16 cellular contexts compared by ENCODE assay signal in genomic region chr15:27341780-27342343, GRCh38.
DNase-seq lines count a peak whose midpoint lies in the region; ATAC-seq, FAIRE-seq and TF ChIP-seq lines count a peak whose summit lies in the region.
"Had no signal": no experiment of that assay in that cellular context is flagged by ENCODE, and none has a peak within 500 bp of the region (broad histone marks: within the 10 kb centered on the region; RNA-seq: fewer than 3 reads in every experiment).

No MANE protein-coding gene starts in this region.

- H2BK20ac ChIP-seq in H1 (ENCODE audit: low read length) = 0 out of 2 replicates have a peak overlapping the region, but pooled peaks have one; percentile 53

- H2AFZ ChIP-seq in GM23338 = 0 out of 2 replicates have a peak overlapping the region, but pooled peaks have one; percentile 47
- peak overlapping the region; percentile 48 for H2AFZ ChIP-seq in H1 (ENCODE audit: low read length)
- H2AFZ ChIP-seq in HepG2 (ENCODE audit: low read length) = no peak overlapping the region

- in situ Hi-C loops in HepG2 (cut with HindIII; ENCODE audit: extremely low pct_ligation_motif_present, low pct_unique_long_range_greater_than_20kb) = no loop called here

- H3K4ac ChIP-seq in H1 (replicated peaks; ENCODE audit: insufficient read length, low read depth, low read length) = no peak overlapping the region

- no peaks in the 10 kb centered on the region for H3K9me2 ChIP-seq in GM23338 (ENCODE audit: insufficient read depth)

- H3K36me3 Mint-ChIP-seq in GM23338 (ENCODE audit: low read depth) = no peaks in the 10 kb centered on the region

- peaks cover 26% of the 10 kb centered on the region for H3K4me1 Mint-ChIP-seq in GM23338
- H3K4me1 Mint-ChIP-seq: B cell had no signal

- H3K18ac ChIP-seq in H1 (ENCODE audit: extremely low read depth, low read length) = peak overlapping the region; percentile 52; the same call in 1 of the 2 replicates

- CTCF ChIA-PET in H1 (lab: Charles Lee; ENCODE audit: partially characterized antibody) = interaction anchor here (0.5 to 5.3 kb wide), 7 partner anchors 17 to 368 kb away, joined by 3 to 27 read pairs (median 3); no protein-coding TSS in a partner anchor
- CTCF ChIA-PET in HepG2 (lab: Yijun Ruan, JAX; ENCODE audit: low intra/inter-chr PET ratio, low total read pairs) = no interaction called here
- CTCF ChIA-PET in A673 (lab: Charles Lee) = no interaction called here

- TF ChIP-seq RAD21 in H1 (IDR thresholded peaks at IDR 0.05 in 1 of 2, conservative IDR thresholded peaks at IDR 0.05 in 1 of 2; ENCODE audit: low read depth in 2 of 2, low read length in 2 of 2) (no peak), HepG2 (CRISPR knock-in tag; IDR thresholded peaks at IDR 0.05) (no peak)

- H3K9ac ChIP-seq in H1 (replicated peaks in 1 of 4; ENCODE audit: extremely low read depth in 1 of 4, low read depth in 3 of 4, low read length in 3 of 4) = no peak overlapping the region
- no peak overlapping the region for H3K9ac ChIP-seq in HepG2 (ENCODE audit: insufficient read depth, low read depth, low read length)

- TF ChIP-seq CTCF in GM23338 (conservative IDR thresholded peaks at IDR 0.05; ENCODE audit: low read depth in 2 of 2) = no peak
- no peak for TF ChIP-seq CTCF in H1 (IDR thresholded peaks at IDR 0.05; ENCODE audit: control extremely low read depth in 1 of 3, insufficient read depth in 1 of 3, low read depth in 1 of 3, low read length in 3 of 3)
- TF ChIP-seq CTCF in HepG2 (CRISPR knock-in tag; IDR thresholded peaks at IDR 0.05) = no peak
- no peak for TF ChIP-seq CTCF in spleen (IDR thresholded peaks at IDR 0.05 in 8 of 11, conservative IDR thresholded peaks at IDR 0.05 in 3 of 11)
- no peak for TF ChIP-seq CTCF in A673 (conservative IDR thresholded peaks at IDR 0.05; ENCODE audit: low read depth, low read length)

- H3K9me3 Mint-ChIP-seq in GM23338 = no peaks in the 10 kb centered on the region; the same call in 2 of the 3 replicates

- WGBS in H1 (ENCODE audit: extremely low coverage in 1 of 2, insufficient coverage in 1 of 2, insufficient read length in 1 of 2, insufficient replicate concordance in 2 of 2, low coverage in 1 of 2, low lambda C conversion rate in 2 of 2, missing lambda C conversion rate in 1 of 2), 2 experiments = 83% methylated on average over 7 of the region's 7 CpGs; no CpG with 5 or more reads in 1 of the 2 experiments
- WGBS in HepG2 (ENCODE audit: low lambda C conversion rate) = 0% methylated on average over 1 of the region's 7 CpGs
- 51 to 65% (median 59%) methylated on average over 7 of the region's 7 CpGs for WGBS in spleen, 5 donors

- H2BK15ac ChIP-seq in H1 (ENCODE audit: low read length) = no peak overlapping the region

- H3K4me3 Mint-ChIP-seq in GM23338 = no peak overlapping the region
- H3K4me3 Mint-ChIP-seq: B cell; CD4-positive, alpha-beta T cell had no signal

- no peak overlapping the region for H2BK5ac ChIP-seq in H1 (ENCODE audit: low read depth, low read length)

- H4K5ac ChIP-seq in H1 (ENCODE audit: insufficient read length, low read depth, low read length) = no peak overlapping the region

- 0 out of 2 replicates have a peak, but pooled peaks cover 2% of the 10 kb centered on the region for H3K79me1 ChIP-seq in H1 (ENCODE audit: low read depth, low read length)

- H3K27me3 ChIP-seq in GM23338 (ENCODE audit: insufficient read depth) = no peaks in the 10 kb centered on the region
- H3K27me3 ChIP-seq in H1 (replicated peaks in 1 of 4; ENCODE audit: control insufficient read depth in 3 of 4, extremely low read depth in 1 of 4, insufficient read depth in 3 of 4, low read length in 3 of 4) = no peaks in the 10 kb centered on the region
- no peaks in the 10 kb centered on the region for H3K27me3 ChIP-seq in HepG2 (ENCODE audit: control insufficient read depth in 1 of 2, insufficient read depth in 2 of 2, low read length in 2 of 2)
- H3K27me3 ChIP-seq in spleen (replicated peaks in 1 of 7) = no peaks in the 10 kb centered on the region
- no peaks in the 10 kb centered on the region for H3K27me3 ChIP-seq in A673 (replicated peaks; ENCODE audit: insufficient read depth, low read depth, low read length, poor library complexity)

- no peaks in the 10 kb centered on the region for H3F3A ChIP-seq in GM23338 (replicated peaks; ENCODE audit: low read depth)

- H3K27ac ChIP-seq in GM23338 (ENCODE audit: low read depth) (no peak overlapping the region), H1 (ENCODE audit: low read depth, low read length) (no peak overlapping the region), HepG2 (ENCODE audit: extremely low read length, insufficient read depth, low read length) (no peak overlapping the region), spleen (peak overlapping the region in 6 of 8 donors; percentile 36 to 77 (median 60)), A673 (ENCODE audit: low read depth, low read length, poor library complexity, severe bottlenecking) (no peak overlapping the region)

- H4K20me1 ChIP-seq in GM23338 (replicated peaks; ENCODE audit: insufficient read depth) = no peaks in the 10 kb centered on the region
- H4K20me1 ChIP-seq in H1 (replicated peaks in 1 of 2; ENCODE audit: control insufficient read depth in 1 of 2, insufficient read depth in 2 of 2, low read length in 2 of 2) = no peaks in the 10 kb centered on the region
- H4K20me1 ChIP-seq in HepG2 (ENCODE audit: insufficient read depth, low read length) = no peaks in the 10 kb centered on the region

- H3K4me1 ChIP-seq in GM23338 (ENCODE audit: insufficient read depth) = peaks cover 6% of the 10 kb centered on the region; the same call in 1 of the 2 replicates
- peaks cover 1 to 9% (median 6%) of the 10 kb centered on the region in 4 experiments for H3K4me1 ChIP-seq in H1 (replicated peaks in 1 of 4; ENCODE audit: control insufficient read depth in 3 of 4, insufficient read depth in 4 of 4, low read length in 3 of 4)
- H3K4me1 ChIP-seq in HepG2 (ENCODE audit: insufficient read depth, low read length) = no peaks in the 10 kb centered on the region
- peaks cover 0 to 4% (median 0%) of the 10 kb centered on the region in 6 donors for H3K4me1 ChIP-seq in spleen
- H3K4me1 ChIP-seq in A673 (ENCODE audit: insufficient read depth, low read length, poor library complexity, severe bottlenecking) = no peaks in the 10 kb centered on the region

- no peaks in the 10 kb centered on the region for H3K27me3 Mint-ChIP-seq in GM23338 (ENCODE audit: insufficient read depth, low read depth, poor library complexity)
- H3K27me3 Mint-ChIP-seq: B cell; CD4-positive, alpha-beta T cell had no signal

- H3K4me3 ChIP-seq in GM23338 = no peak overlapping the region
- H3K4me3 ChIP-seq in H1 (ENCODE audit: extremely low read depth in 1 of 4, insufficient read depth in 2 of 4, low read depth in 3 of 4, low read length in 4 of 4) = no peak overlapping the region
- H3K4me3 ChIP-seq in HepG2 (replicated peaks in 1 of 3; ENCODE audit: insufficient read depth in 1 of 3, low read depth in 2 of 3, low read length in 3 of 3) = no peak overlapping the region
- H3K4me3 ChIP-seq in spleen = no peak overlapping the region
- no peak overlapping the region for H3K4me3 ChIP-seq in A673 (ENCODE audit: low read depth, low read length, poor library complexity, severe bottlenecking)

- no peak overlapping the region for H2AK5ac ChIP-seq in H1 (ENCODE audit: low read depth, low read length)

- DNase-seq in GM23338 (ENCODE audit: low spot score) (no peak), H1 (ENCODE audit: low read depth in 1 of 2, low spot score in 2 of 2) (no peak), HepG2 (ENCODE audit: low spot score) (no peak), spleen (peak; percentile 81), COLO829 (ENCODE audit: low spot score) (no peak), A673 (ENCODE audit: low spot score) (no peak)
- DNase-seq: C1 segment of cervical spinal cord; CD4-positive, alpha-beta T cell; DMS79 treated with DMSO at 0.1 percent for 48 hours; EL; H7 had no signal

- peak overlapping the region; percentile 12; the same call in 1 of the 2 replicates for H4K8ac ChIP-seq in H1 (ENCODE audit: extremely low read depth, insufficient read depth, low read length)

- H3K36me3 ChIP-seq in GM23338 (ENCODE audit: insufficient read depth) (no peaks in the 10 kb centered on the region), H1 (ENCODE audit: control insufficient read depth in 2 of 4, insufficient read depth in 4 of 4, low read length in 3 of 4) (no peaks in the 10 kb centered on the region), HepG2 (replicated peaks in 1 of 2; ENCODE audit: control insufficient read depth in 1 of 2, insufficient read depth in 2 of 2, low read length in 2 of 2) (no peaks in the 10 kb centered on the region), spleen (no peaks in the 10 kb centered on the region), A673 (ENCODE audit: insufficient read depth, low read length, poor library complexity, severe bottlenecking) (no peaks in the 10 kb centered on the region)

- intact Hi-C loops in HepG2 (cut with micrococcal nuclease; ENCODE audit: unreplicated experiment) = no loop called here
- intact Hi-C loops in spleen (cut with DNase I; ENCODE audit: low total_unique reads) = no loop called here
- intact Hi-C loops in A673 (cut with micrococcal nuclease; ENCODE audit: unreplicated experiment) = no loop called here

- no TSS peak for BruUV-seq in HepG2 (replicated peaks; lab: Mats Ljungman, UMichigan)
- BruUV-seq in A673 (replicated peaks; lab: Mats Ljungman, UMichigan) = no TSS peak

- H3K56ac ChIP-seq in H1 (replicated peaks; ENCODE audit: insufficient read length, low read depth, low read length) = no peak overlapping the region

- ATAC-seq in GM23338 = peak; percentile 30; the same call in 1 of the 3 replicates
- ATAC-seq in HepG2 = peak; percentile 59
- ATAC-seq in HG03565 (IDR thresholded peaks at IDR 0.05; ENCODE audit: unreplicated experiment) = no peak

- H3K4me2 ChIP-seq in GM23338 = no peak overlapping the region
- no peak overlapping the region for H3K4me2 ChIP-seq in H1 (ENCODE audit: insufficient read depth in 1 of 2, low read depth in 2 of 2, low read length in 2 of 2)
- no peak overlapping the region for H3K4me2 ChIP-seq in HepG2 (ENCODE audit: low read depth, low read length)

- H3K79me2 ChIP-seq in GM23338 (replicated peaks; ENCODE audit: insufficient read depth) (no peaks in the 10 kb centered on the region), H1 (ENCODE audit: control insufficient read depth in 1 of 2, insufficient read depth in 2 of 2, low read length in 2 of 2) (no peaks in the 10 kb centered on the region), HepG2 (ENCODE audit: insufficient read depth, low read length) (no peaks in the 10 kb centered on the region)

- POLR2A ChIA-PET in H1 (lab: Charles Lee; ENCODE audit: partially characterized antibody) = interaction anchor here (0.7 kb wide), 1 partner anchor 17 kb away, joined by 4 read pairs; no protein-coding TSS in a partner anchor
- POLR2A ChIA-PET in HepG2 (lab: Yijun Ruan, JAX) = no interaction called here
- POLR2A ChIA-PET in A673 (lab: Charles Lee; ENCODE audit: low non-redundant PET) = no interaction called here

- H3K23me2 ChIP-seq in H1 (ENCODE audit: low read depth, low read length) = no peaks in the 10 kb centered on the region

- TF ChIP-seq POLR2A in H1 (IDR thresholded peaks at IDR 0.05; ENCODE audit: control extremely low read depth in 1 of 2, low read depth in 2 of 2, low read length in 2 of 2) (no peak), HepG2 (IDR thresholded peaks at IDR 0.05; ENCODE audit: insufficient read depth in 1 of 2, low read depth in 2 of 2, low read length in 2 of 2) (no peak), spleen (IDR thresholded peaks at IDR 0.05) (no peak)

- TF ChIP-seq EP300 in H1 (IDR thresholded peaks at IDR 0.05; ENCODE audit: borderline replicate concordance in 1 of 2, low read depth in 2 of 2, low read length in 2 of 2) = no peak
- TF ChIP-seq EP300 in HepG2 (IDR thresholded peaks at IDR 0.05; ENCODE audit: low read depth in 2 of 2, low read length in 2 of 2) = no peak
- no peak for TF ChIP-seq EP300 in HepG2 (CRISPR knock-in tag; IDR thresholded peaks at IDR 0.05; ENCODE audit: borderline replicate concordance)

- H3K14ac ChIP-seq in H1 (ENCODE audit: insufficient read length) = no peak overlapping the region

- FAIRE-seq in H1 (lab: Jason Lieb, UNC) (no peak), HepG2 (lab: Jason Lieb, UNC) (no peak)
- FAIRE-seq: G401.6, GM12892, GM19239 had no signal

- no peak overlapping the region for H2BK120ac ChIP-seq in H1 (replicated peaks; ENCODE audit: low read depth, low read length)

- no peaks in the 10 kb centered on the region for H3K9me3 ChIP-seq in H1 (ENCODE audit: insufficient read depth in 2 of 2, low read depth in 1 of 2, low read length in 1 of 2)
- no peaks in the 10 kb centered on the region for H3K9me3 ChIP-seq in HepG2 (ENCODE audit: low read length)
- H3K9me3 ChIP-seq in spleen = peaks cover 0 to 17% (median under 1%) of the 10 kb centered on the region in 8 donors
- peaks cover 52% of the 10 kb centered on the region for H3K9me3 ChIP-seq in A673 (ENCODE audit: low read depth, low read length, poor library complexity, severe bottlenecking)

- no peak overlapping the region for H3K27ac Mint-ChIP-seq in GM23338
- H3K27ac Mint-ChIP-seq: B cell; CD4-positive, alpha-beta T cell had no signal

- H4K91ac ChIP-seq in H1 (replicated peaks; ENCODE audit: insufficient read length, low read length) = no peak overlapping the region

- H3K23ac ChIP-seq in H1 (ENCODE audit: insufficient read length) = no peak overlapping the region

- H2BK12ac ChIP-seq in H1 (ENCODE audit: low read depth, low read length) = peak overlapping the region; percentile 52; the same call in 1 of the 2 replicates

Comparison
In these comparisons a context has a peak if more than half of its experiments do, and no peak if none do; other contexts are left out.
1. H3K27ac ChIP-seq: peak in spleen (6 of 8); none in GM23338 (single experiment), H1 (single experiment), HepG2 (single experiment) and A673 (single experiment).